ENCODE assay signal across 17 cellular contexts in the genomic region with DNA sequence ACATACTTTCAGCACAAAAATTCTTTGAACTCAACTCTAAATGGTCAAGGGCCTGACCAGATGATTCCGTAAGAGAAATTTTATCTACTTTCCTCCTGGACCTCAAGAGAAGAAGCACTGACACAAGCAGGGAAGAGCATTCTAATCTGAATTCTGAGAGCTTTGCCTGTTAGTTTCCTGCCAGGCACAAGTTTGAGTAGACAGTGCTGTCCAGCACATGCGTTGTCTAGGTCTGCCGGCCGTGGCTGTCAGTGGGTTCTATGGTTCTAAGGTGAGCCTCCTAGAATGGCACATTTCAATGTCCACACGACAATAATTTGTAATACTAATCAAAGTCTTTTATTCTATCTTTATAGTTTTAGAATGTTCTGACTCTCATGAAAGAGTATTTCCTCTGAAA.
DNase-seq lines count a peak whose midpoint lies in the region; ATAC-seq, FAIRE-seq and TF ChIP-seq lines count a peak whose summit lies in the region.
"Had no signal": no experiment of that assay in that cellular context is flagged by ENCODE, and none has a peak within 500 bp of the region (broad histone marks: within the 10 kb centered on the region; RNA-seq: fewer than 3 reads in every experiment).

No MANE protein-coding gene starts in this region.

- no peak for FAIRE-seq in D721Med (lab: Jason Lieb, UNC)
- FAIRE-seq: H1 had no signal

- H3K27me3 ChIP-seq in GM23248 (replicated peaks; ENCODE audit: insufficient read depth): no peaks in the 10 kb centered on the region
- no peaks in the 10 kb centered on the region for H3K27me3 ChIP-seq in right cardiac atrium (ENCODE audit: control insufficient read depth, insufficient read depth)
- no peaks in the 10 kb centered on the region for H3K27me3 ChIP-seq in ovary
- H3K27me3 ChIP-seq: BE2C had no signal

- H3K27ac ChIP-seq in GM23248 (no peak overlapping the region), right cardiac atrium (ENCODE audit: low read length) (no peak overlapping the region), ovary (peak overlapping the region in 1 of 2 donors; percentile 4)
- H3K27ac ChIP-seq: KMS-11, PC-9 had no signal

- no peak overlapping the region for H3K4me2 ChIP-seq in GM23248 (ENCODE audit: unreplicated experiment)
- H3K4me2 ChIP-seq: KMS-11, PC-9 had no signal

- no peak for TF ChIP-seq POLR2A in ovary (IDR thresholded peaks at IDR 0.05)

- no peak overlapping the region for H3K9ac ChIP-seq in GM23248
- H3K9ac ChIP-seq: KMS-11 had no signal

- 41 to 56% methylated on average over 5 of the region's 5 CpGs for WGBS in GM23248 (ENCODE audit: low coverage in 1 of 2, low lambda C conversion rate in 2 of 2, missing lambda C conversion rate in 2 of 2), 2 experiments
- WGBS in right cardiac atrium: 36% methylated on average over 5 of the region's 5 CpGs
- 7 to 18% (median 9%) methylated on average over 5 of the region's 5 CpGs for WGBS in ovary, 3 donors

- H2AFZ ChIP-seq in GM23248: no peak overlapping the region
- H2AFZ ChIP-seq: PC-9 had no signal

- H3K9me3 ChIP-seq in GM23248 (ENCODE audit: low read depth): no peaks in the 10 kb centered on the region
- H3K9me3 ChIP-seq in right cardiac atrium (ENCODE audit: control insufficient read depth, low read length): no peaks in the 10 kb centered on the region
- no peaks in the 10 kb centered on the region for H3K9me3 ChIP-seq in ovary
- H3K9me3 ChIP-seq: BE2C had no signal

- no peaks in the 10 kb centered on the region for H4K20me1 ChIP-seq in GM23248 (ENCODE audit: insufficient read depth)

- intact Hi-C loops in right cardiac atrium (cut with DNase I): no loop called here
- intact Hi-C loops in ovary (cut with DNase I): no loop called here

- no peaks in the 10 kb centered on the region for H3F3A ChIP-seq in GM23248 (ENCODE audit: insufficient read depth)

- no peak overlapping the region for H3K4me3 ChIP-seq in GM23248
- no peak overlapping the region for H3K4me3 ChIP-seq in right cardiac atrium (ENCODE audit: low read length)
- no peak overlapping the region for H3K4me3 ChIP-seq in ovary
- H3K4me3 ChIP-seq: PC-9 had no signal

- no peak for TF ChIP-seq CTCF in ovary (IDR thresholded peaks at IDR 0.05)
- no peak for TF ChIP-seq CTCF in D721Med (IDR thresholded peaks at IDR 0.05; ENCODE audit: insufficient read depth, missing control alignments)

- TF ChIP-seq EP300 in ovary (IDR thresholded peaks at IDR 0.05): no peak

- DNase-seq in GM23248 (peak; percentile 7), right cardiac atrium (peak in 1 of 3 donors; percentile 33), ovary (peak in 3 of 5 donors; percentile 43 to 48 (median 44)), D721Med (ENCODE audit: insufficient read length, low spot score) (no peak), T-helper 1 cell (no peak)
- DNase-seq in stimulated activated CD4-positive, alpha-beta T cell treated with anti-CD3 and anti-CD28 coated beads, Interleukin-15, amount 100 ng/mL, for 24 hours: no peak
- DNase-seq: BE2C; CD4-positive, alpha-beta memory T cell; HFFc6; NCI-H1092 treated with DMSO at 0.1 percent for 48 hours; NCI-H1694; NCI-H345; PC-9; SHP77 had no signal

- in situ Hi-C loops in GM23248 (cut with MboI): no loop called here

- no peaks in the 10 kb centered on the region for H3K9me2 ChIP-seq in GM23248 (ENCODE audit: insufficient read depth)

- ATAC-seq in right cardiac atrium: peak; percentile 38 to 50

- no peaks in the 10 kb centered on the region for H3K79me2 ChIP-seq in GM23248 (ENCODE audit: insufficient read depth)

- H3K36me3 ChIP-seq in GM23248 (ENCODE audit: low read depth): no peaks in the 10 kb centered on the region
- no peaks in the 10 kb centered on the region for H3K36me3 ChIP-seq in ovary
- H3K36me3 ChIP-seq: BE2C had no signal

- H3K4me1 ChIP-seq in GM23248 (ENCODE audit: insufficient read depth) (peaks cover 9% of the 10 kb centered on the region; the same call in 1 of the 2 replicates), right cardiac atrium (ENCODE audit: control insufficient read depth, insufficient read depth, low read length) (no peaks in the 10 kb centered on the region), ovary (ENCODE audit: insufficient read depth) (peaks cover 15% of the 10 kb centered on the region)

TF ChIP-seq in PFSK-1, 5 proteins besides CTCF, POLR2A, EP300 and RAD21:
- TF ChIP-seq SIN3A (IDR thresholded peaks at IDR 0.05; ENCODE audit: borderline replicate concordance, insufficient read depth, low read length): no peak
- TF ChIP-seq, protein P1, sequence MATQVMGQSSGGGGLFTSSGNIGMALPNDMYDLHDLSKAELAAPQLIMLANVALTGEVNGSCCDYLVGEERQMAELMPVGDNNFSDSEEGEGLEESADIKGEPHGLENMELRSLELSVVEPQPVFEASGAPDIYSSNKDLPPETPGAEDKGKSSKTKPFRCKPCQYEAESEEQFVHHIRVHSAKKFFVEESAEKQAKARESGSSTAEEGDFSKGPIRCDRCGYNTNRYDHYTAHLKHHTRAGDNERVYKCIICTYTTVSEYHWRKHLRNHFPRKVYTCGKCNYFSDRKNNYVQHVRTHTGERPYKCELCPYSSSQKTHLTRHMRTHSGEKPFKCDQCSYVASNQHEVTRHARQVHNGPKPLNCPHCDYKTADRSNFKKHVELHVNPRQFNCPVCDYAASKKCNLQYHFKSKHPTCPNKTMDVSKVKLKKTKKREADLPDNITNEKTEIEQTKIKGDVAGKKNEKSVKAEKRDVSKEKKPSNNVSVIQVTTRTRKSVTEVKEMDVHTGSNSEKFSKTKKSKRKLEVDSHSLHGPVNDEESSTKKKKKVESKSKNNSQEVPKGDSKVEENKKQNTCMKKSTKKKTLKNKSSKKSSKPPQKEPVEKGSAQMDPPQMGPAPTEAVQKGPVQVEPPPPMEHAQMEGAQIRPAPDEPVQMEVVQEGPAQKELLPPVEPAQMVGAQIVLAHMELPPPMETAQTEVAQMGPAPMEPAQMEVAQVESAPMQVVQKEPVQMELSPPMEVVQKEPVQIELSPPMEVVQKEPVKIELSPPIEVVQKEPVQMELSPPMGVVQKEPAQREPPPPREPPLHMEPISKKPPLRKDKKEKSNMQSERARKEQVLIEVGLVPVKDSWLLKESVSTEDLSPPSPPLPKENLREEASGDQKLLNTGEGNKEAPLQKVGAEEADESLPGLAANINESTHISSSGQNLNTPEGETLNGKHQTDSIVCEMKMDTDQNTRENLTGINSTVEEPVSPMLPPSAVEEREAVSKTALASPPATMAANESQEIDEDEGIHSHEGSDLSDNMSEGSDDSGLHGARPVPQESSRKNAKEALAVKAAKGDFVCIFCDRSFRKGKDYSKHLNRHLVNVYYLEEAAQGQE (IDR thresholded peaks at IDR 0.05; ENCODE audit: insufficient read depth in 1 of 2, low read depth in 2 of 2, low read length in 2 of 2): peak; percentile 68 to 84

Comparison
In these comparisons a context has a peak if more than half of its experiments do, and no peak if none do; other contexts are left out.
1. DNase-seq: peak in GM23248 (single experiment) and ovary (3 of 5); none in stimulated activated CD4-positive, alpha-beta T cell treated with anti-CD3 and anti-CD28 coated beads, Interleukin-15, amount 100 ng/mL, for 24 hours (single experiment), D721Med (single experiment) and T-helper 1 cell (0 of 5).